In the genomic region with DNA sequence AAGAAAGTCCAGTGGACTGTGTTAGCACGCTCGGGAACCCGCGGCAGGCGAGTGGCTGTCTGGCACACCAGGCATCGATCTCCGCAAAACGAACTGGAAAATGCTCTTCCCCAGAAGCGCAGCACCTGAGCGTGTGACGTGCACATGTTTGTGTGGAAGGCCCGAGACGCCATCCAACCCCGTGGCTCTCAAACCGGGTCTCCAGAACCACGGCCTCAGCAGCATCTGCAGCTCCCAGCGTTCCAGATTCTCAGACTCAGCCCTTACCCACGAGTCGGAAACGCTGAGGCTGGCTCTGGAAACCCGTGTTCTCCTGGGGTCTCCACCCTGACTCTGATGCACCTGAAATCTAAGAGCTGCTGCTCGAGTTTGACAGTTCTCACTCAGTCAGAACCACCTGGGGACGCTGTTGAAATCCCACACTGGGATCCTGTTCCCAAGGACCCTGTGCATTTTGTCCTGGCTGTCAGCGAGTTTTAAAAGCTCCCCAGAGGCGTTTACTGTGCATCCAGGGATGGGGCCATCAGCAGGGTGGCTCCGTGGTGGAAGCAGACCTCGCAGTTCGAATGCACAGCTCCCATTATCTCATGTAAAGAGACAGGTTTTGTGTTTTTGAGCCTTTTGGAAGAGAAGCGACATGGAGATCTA, we compare ENCODE assay signal across 1 cellular context.
TF ChIP-seq lines count a peak whose summit lies in the region.

No MANE protein-coding gene starts in this region.

TF ChIP-seq in WTC11, 78 proteins besides CTCF, POLR2A, EP300 and RAD21 (continued from another document):
- no peak for TF ChIP-seq NR1H2 (CRISPR knock-in tag; IDR thresholded peaks at IDR 0.05)
- TF ChIP-seq, protein P1, sequence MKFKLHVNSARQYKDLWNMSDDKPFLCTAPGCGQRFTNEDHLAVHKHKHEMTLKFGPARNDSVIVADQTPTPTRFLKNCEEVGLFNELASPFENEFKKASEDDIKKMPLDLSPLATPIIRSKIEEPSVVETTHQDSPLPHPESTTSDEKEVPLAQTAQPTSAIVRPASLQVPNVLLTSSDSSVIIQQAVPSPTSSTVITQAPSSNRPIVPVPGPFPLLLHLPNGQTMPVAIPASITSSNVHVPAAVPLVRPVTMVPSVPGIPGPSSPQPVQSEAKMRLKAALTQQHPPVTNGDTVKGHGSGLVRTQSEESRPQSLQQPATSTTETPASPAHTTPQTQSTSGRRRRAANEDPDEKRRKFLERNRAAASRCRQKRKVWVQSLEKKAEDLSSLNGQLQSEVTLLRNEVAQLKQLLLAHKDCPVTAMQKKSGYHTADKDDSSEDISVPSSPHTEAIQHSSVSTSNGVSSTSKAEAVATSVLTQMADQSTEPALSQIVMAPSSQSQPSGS (CRISPR knock-in tag; IDR thresholded peaks at IDR 0.05; ENCODE audit: borderline replicate concordance, low read depth): no peak
- no peak for TF ChIP-seq SOX15 (CRISPR knock-in tag; IDR thresholded peaks at IDR 0.05)
- TF ChIP-seq, protein P2, sequence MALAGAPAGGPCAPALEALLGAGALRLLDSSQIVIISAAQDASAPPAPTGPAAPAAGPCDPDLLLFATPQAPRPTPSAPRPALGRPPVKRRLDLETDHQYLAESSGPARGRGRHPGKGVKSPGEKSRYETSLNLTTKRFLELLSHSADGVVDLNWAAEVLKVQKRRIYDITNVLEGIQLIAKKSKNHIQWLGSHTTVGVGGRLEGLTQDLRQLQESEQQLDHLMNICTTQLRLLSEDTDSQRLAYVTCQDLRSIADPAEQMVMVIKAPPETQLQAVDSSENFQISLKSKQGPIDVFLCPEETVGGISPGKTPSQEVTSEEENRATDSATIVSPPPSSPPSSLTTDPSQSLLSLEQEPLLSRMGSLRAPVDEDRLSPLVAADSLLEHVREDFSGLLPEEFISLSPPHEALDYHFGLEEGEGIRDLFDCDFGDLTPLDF (CRISPR knock-in tag; IDR thresholded peaks at IDR 0.05): no peak
- TF ChIP-seq NR3C1 (CRISPR knock-in tag; conservative IDR thresholded peaks at IDR 0.05; ENCODE audit: low read depth): no peak
- TF ChIP-seq ZNF423 (CRISPR knock-in tag; IDR thresholded peaks at IDR 0.05): no peak
- TF ChIP-seq CREM (CRISPR knock-in tag; IDR thresholded peaks at IDR 0.05): no peak
- no peak for TF ChIP-seq HMGA2 (CRISPR knock-in tag; IDR thresholded peaks at IDR 0.05)
- TF ChIP-seq KAT7 (CRISPR knock-in tag; IDR thresholded peaks at IDR 0.05; ENCODE audit: borderline replicate concordance): no peak
- TF ChIP-seq CREB1 (CRISPR knock-in tag; IDR thresholded peaks at IDR 0.05): no peak
- TF ChIP-seq, protein P3, sequence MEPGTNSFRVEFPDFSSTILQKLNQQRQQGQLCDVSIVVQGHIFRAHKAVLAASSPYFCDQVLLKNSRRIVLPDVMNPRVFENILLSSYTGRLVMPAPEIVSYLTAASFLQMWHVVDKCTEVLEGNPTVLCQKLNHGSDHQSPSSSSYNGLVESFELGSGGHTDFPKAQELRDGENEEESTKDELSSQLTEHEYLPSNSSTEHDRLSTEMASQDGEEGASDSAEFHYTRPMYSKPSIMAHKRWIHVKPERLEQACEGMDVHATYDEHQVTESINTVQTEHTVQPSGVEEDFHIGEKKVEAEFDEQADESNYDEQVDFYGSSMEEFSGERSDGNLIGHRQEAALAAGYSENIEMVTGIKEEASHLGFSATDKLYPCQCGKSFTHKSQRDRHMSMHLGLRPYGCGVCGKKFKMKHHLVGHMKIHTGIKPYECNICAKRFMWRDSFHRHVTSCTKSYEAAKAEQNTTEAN (CRISPR knock-in tag; IDR thresholded peaks at IDR 0.05): no peak
- TF ChIP-seq, protein P4, sequence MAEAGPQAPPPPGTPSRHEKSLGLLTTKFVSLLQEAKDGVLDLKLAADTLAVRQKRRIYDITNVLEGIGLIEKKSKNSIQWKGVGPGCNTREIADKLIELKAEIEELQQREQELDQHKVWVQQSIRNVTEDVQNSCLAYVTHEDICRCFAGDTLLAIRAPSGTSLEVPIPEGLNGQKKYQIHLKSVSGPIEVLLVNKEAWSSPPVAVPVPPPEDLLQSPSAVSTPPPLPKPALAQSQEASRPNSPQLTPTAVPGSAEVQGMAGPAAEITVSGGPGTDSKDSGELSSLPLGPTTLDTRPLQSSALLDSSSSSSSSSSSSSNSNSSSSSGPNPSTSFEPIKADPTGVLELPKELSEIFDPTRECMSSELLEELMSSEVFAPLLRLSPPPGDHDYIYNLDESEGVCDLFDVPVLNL (CRISPR knock-in tag; IDR thresholded peaks at IDR 0.05; ENCODE audit: borderline replicate concordance, low read depth): no peak
- TF ChIP-seq, protein P5, sequence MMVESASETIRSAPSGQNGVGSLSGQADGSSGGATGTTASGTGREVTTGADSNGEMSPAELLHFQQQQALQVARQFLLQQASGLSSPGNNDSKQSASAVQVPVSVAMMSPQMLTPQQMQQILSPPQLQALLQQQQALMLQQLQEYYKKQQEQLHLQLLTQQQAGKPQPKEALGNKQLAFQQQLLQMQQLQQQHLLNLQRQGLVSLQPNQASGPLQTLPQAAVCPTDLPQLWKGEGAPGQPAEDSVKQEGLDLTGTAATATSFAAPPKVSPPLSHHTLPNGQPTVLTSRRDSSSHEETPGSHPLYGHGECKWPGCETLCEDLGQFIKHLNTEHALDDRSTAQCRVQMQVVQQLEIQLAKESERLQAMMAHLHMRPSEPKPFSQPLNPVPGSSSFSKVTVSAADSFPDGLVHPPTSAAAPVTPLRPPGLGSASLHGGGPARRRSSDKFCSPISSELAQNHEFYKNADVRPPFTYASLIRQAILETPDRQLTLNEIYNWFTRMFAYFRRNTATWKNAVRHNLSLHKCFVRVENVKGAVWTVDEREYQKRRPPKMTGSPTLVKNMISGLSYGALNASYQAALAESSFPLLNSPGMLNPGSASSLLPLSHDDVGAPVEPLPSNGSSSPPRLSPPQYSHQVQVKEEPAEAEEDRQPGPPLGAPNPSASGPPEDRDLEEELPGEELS (CRISPR knock-in tag; IDR thresholded peaks at IDR 0.05): no peak
- TF ChIP-seq FOXK1 (CRISPR knock-in tag; IDR thresholded peaks at IDR 0.05): no peak
- TF ChIP-seq, protein P6, sequence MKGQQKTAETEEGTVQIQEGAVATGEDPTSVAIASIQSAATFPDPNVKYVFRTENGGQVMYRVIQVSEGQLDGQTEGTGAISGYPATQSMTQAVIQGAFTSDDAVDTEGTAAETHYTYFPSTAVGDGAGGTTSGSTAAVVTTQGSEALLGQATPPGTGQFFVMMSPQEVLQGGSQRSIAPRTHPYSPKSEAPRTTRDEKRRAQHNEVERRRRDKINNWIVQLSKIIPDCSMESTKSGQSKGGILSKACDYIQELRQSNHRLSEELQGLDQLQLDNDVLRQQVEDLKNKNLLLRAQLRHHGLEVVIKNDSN (CRISPR knock-in tag; IDR thresholded peaks at IDR 0.05): no peak
- no peak for TF ChIP-seq NFYB (CRISPR knock-in tag; conservative IDR thresholded peaks at IDR 0.05; ENCODE audit: low read depth)
